Comparison of ENCODE assay signal across 8 cellular contexts in the genomic region with DNA sequence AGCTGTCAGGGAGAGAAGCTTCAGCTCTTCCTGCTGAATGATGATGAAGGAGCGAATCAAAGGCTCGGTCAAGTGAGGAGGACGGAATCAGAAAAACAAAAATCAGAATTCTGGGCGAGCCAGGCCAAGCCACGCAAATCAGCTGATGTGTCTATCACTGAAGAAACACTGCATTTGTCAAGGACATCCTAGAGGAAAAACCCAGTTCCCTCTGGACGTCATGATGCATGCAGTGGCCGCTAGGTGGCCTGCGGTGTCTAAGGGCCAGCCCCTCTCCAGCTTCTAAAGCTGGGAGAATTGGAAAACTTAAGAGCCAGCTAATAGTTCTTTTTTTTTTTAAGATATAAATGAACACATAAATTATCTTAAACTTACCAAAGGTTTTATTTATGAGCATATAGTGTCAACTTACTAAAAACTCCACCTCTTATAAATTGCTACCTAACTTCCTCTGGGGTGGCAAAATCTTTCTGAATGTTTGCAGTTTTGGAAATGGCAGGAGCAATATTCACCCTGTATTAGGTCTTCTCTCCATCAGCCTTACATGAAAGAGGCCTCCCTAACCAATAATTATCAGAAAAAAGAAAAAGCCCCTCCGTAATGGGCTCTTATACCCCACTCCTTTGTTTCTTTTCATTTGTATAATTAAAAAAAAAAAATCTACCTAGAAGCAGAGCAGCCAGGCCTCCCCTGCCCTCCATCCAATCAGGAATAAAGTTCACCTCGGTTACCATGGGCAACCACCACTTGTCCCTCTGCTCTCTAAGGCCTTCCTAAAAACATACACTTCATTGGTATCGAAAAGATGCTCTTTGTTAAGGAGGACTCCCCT.
DNase-seq lines count a peak whose midpoint lies in the region; ATAC-seq and TF ChIP-seq lines count a peak whose summit lies in the region.

No MANE protein-coding gene starts in this region.

- H2AFZ ChIP-seq in neuron (ENCODE audit: low read depth, low read length) = peak overlapping the region; percentile 0

- H3K4me1 Mint-ChIP-seq in activated CD4-positive, alpha-beta T cell treated with anti-CD3 and anti-CD28 coated beads for 36 hours = peaks cover 12% of the 10 kb centered on the region
- H3K4me1 Mint-ChIP-seq in activated CD8-positive, alpha-beta T cell treated with anti-CD3 and anti-CD28 coated beads for 36 hours (ENCODE audit: low read depth) = peaks cover 13% of the 10 kb centered on the region

- H3K36me3 Mint-ChIP-seq in activated CD4-positive, alpha-beta T cell treated with anti-CD3 and anti-CD28 coated beads for 36 hours (ENCODE audit: low read depth) = peaks cover 5% of the 10 kb centered on the region
- H3K36me3 Mint-ChIP-seq in activated CD8-positive, alpha-beta T cell treated with anti-CD3 and anti-CD28 coated beads for 36 hours (ENCODE audit: low read depth) = peaks cover 6% of the 10 kb centered on the region

- peaks cover 15% of the 10 kb centered on the region for H3K4me1 ChIP-seq in neuron (ENCODE audit: insufficient read depth, low read length)

- H3K9me3 ChIP-seq in neuron (ENCODE audit: low read length) = peaks cover 1% of the 10 kb centered on the region

- peak; percentile 37 for ATAC-seq in HG03432 (IDR thresholded peaks at IDR 0.05; ENCODE audit: unreplicated experiment)
- ATAC-seq in activated CD4-positive, alpha-beta T cell treated with anti-CD3 and anti-CD28 coated beads for 36 hours = no peak
- no peak for ATAC-seq in activated CD8-positive, alpha-beta T cell treated with anti-CD3 and anti-CD28 coated beads for 36 hours

- no peak overlapping the region for H3K27ac Mint-ChIP-seq in activated CD4-positive, alpha-beta T cell treated with anti-CD3 and anti-CD28 coated beads for 36 hours
- H3K27ac Mint-ChIP-seq in activated CD8-positive, alpha-beta T cell treated with anti-CD3 and anti-CD28 coated beads for 36 hours = no peak overlapping the region

- peaks cover 19% of the 10 kb centered on the region for H3K9me3 Mint-ChIP-seq in activated CD4-positive, alpha-beta T cell treated with anti-CD3 and anti-CD28 coated beads for 36 hours (ENCODE audit: low read depth)
- H3K9me3 Mint-ChIP-seq in activated CD8-positive, alpha-beta T cell treated with anti-CD3 and anti-CD28 coated beads for 36 hours = peaks cover 23% of the 10 kb centered on the region

- H3K36me3 ChIP-seq in neuron (ENCODE audit: insufficient read depth, low read length) = no peaks in the 10 kb centered on the region

- H3K4me3 ChIP-seq in fibroblast of mammary gland (ENCODE audit: control insufficient read depth, low read depth, low read length) (no peak overlapping the region), neuron (ENCODE audit: low read length) (no peak overlapping the region)

- CTCF ChIA-PET in activated CD4-positive, alpha-beta T cell treated with anti-CD3 and anti-CD28 coated beads for 36 hours (lab: Charles Lee) = interaction anchor here (0.6 kb wide), 1 partner anchor 223 kb away, joined by 3 read pairs; no protein-coding TSS in a partner anchor
- CTCF ChIA-PET in activated CD8-positive, alpha-beta T cell treated with anti-CD3 and anti-CD28 coated beads for 36 hours (lab: Charles Lee) = no interaction called here

- intact Hi-C loops in activated CD4-positive, alpha-beta T cell treated with anti-CD3 and anti-CD28 coated beads for 36 hours (cut with DNase I, micrococcal nuclease) = no loop called here
- intact Hi-C loops in activated CD8-positive, alpha-beta T cell treated with anti-CD3 and anti-CD28 coated beads for 36 hours (cut with micrococcal nuclease) = no loop called here

- TF ChIP-seq CTCF in fibroblast of mammary gland (conservative IDR thresholded peaks at IDR 0.05; ENCODE audit: control insufficient read depth, insufficient read depth, low read depth, low read length) = peak; percentile 78
- TF ChIP-seq CTCF in activated CD8-positive, alpha-beta T cell treated with anti-CD3 and anti-CD28 coated beads for 36 hours (IDR thresholded peaks at IDR 0.05) = no peak

- no peaks in the 10 kb centered on the region for H3K27me3 Mint-ChIP-seq in activated CD4-positive, alpha-beta T cell treated with anti-CD3 and anti-CD28 coated beads for 36 hours
- H3K27me3 Mint-ChIP-seq in activated CD8-positive, alpha-beta T cell treated with anti-CD3 and anti-CD28 coated beads for 36 hours = no peaks in the 10 kb centered on the region

- H3K4me3 Mint-ChIP-seq in activated CD4-positive, alpha-beta T cell treated with anti-CD3 and anti-CD28 coated beads for 36 hours = no peak overlapping the region
- H3K4me3 Mint-ChIP-seq in activated CD8-positive, alpha-beta T cell treated with anti-CD3 and anti-CD28 coated beads for 36 hours = no peak overlapping the region

- POLR2A ChIA-PET in activated CD4-positive, alpha-beta T cell treated with anti-CD3 and anti-CD28 coated beads for 36 hours (lab: Charles Lee) = interaction anchor here (0.9 kb wide), 1 partner anchor 148 kb away, joined by 4 read pairs; no protein-coding TSS in a partner anchor
- POLR2A ChIA-PET in activated CD8-positive, alpha-beta T cell treated with anti-CD3 and anti-CD28 coated beads for 36 hours (lab: Charles Lee) = no interaction called here

- DNase-seq in GM04504 (ENCODE audit: low read depth) = peak; percentile 8
- DNase-seq in RPMI8226 = peak; percentile 49
- DNase-seq in fibroblast of mammary gland (ENCODE audit: low read depth) = peak; percentile 52
- DNase-seq in activated CD4-positive, alpha-beta T cell treated with anti-CD3 and anti-CD28 coated beads for 36 hours = no peak
- DNase-seq in activated CD8-positive, alpha-beta T cell treated with anti-CD3 and anti-CD28 coated beads for 36 hours = no peak
- DNase-seq in GM19240 (ENCODE audit: insufficient read length, low spot score) = no peak

- H3K27me3 ChIP-seq in neuron (ENCODE audit: insufficient read depth, low read length) = no peaks in the 10 kb centered on the region

Comparison
In these comparisons a context has a peak if more than half of its experiments do, and no peak if none do; other contexts are left out.
1. DNase-seq: peak in GM04504 (single experiment), RPMI8226 (single experiment) and fibroblast of mammary gland (single experiment); none in activated CD4-positive, alpha-beta T cell treated with anti-CD3 and anti-CD28 coated beads for 36 hours (single experiment), activated CD8-positive, alpha-beta T cell treated with anti-CD3 and anti-CD28 coated beads for 36 hours (single experiment) and GM19240 (single experiment).